ENCODE assay signal across 21 cellular contexts in genomic region chr19:10981496-10981895, GRCh38. TPM values are rescaled to one million over a fixed set of nuclear protein-coding genes. Genes with fewer than 3 reads are reported as not detected.
A peak's percentile ranks its signal among the peaks of the same experiment; 100 is the strongest.
DNase-seq lines count a peak whose midpoint lies in the region; ATAC-seq and TF ChIP-seq lines count a peak whose summit lies in the region.
"Had no signal": no experiment of that assay in that cellular context is flagged by ENCODE, and none has a peak within 500 bp of the region (broad histone marks: within the 10 kb centered on the region; RNA-seq: fewer than 3 reads in every experiment).

No MANE protein-coding gene starts in this region.

- no peak for TF ChIP-seq CTCF in RWPE1 (conservative IDR thresholded peaks at IDR 0.05; ENCODE audit: low read depth)

- POLR2A ChIA-PET in HEK293T (lab: Yijun Ruan, JAX) (no interaction called here), RWPE1 (lab: Yijun Ruan, JAX; ENCODE audit: low non-redundant PET) (no interaction called here)

- CTCF ChIA-PET in HEK293T (lab: Yijun Ruan, JAX) (interaction anchor here (0.6 kb wide), 1 partner anchor 82 kb away, joined by 3 read pairs; no protein-coding TSS in a partner anchor), RWPE1 (lab: Yijun Ruan, JAX) (no interaction called here)

- no peak for ATAC-seq in HG03460 (IDR thresholded peaks at IDR 0.05; ENCODE audit: unreplicated experiment)
- ATAC-seq: left lung, psoas muscle had no signal

- DNase-seq in Daoy (ENCODE audit: low read depth) = peak; percentile 49
- DNase-seq in HEK293T (ENCODE audit: extremely low spot score) = peak; percentile 33
- no peak for DNase-seq in RWPE1 (ENCODE audit: low spot score)
- DNase-seq in glomerular visceral epithelial cell (ENCODE audit: extremely low spot score) = peak; percentile 40
- no peak for DNase-seq in NCI-H1436 (lab: John Stamatoyannopoulos, UW)
- no peak for DNase-seq in hippocampal formation (lab: John Stamatoyannopoulos, UW)
- DNase-seq in foreskin melanocyte = no peak
- DNase-seq: activated gamma-delta T cell; amniotic stem cell; CD4-positive, alpha-beta memory T cell; effector CD4-positive, alpha-beta T cell; GOT3; KG1; NCI-H1048; NCI-H82; psoas muscle; stimulated activated CD4-positive, alpha-beta T cell treated with anti-CD3 and anti-CD28 coated beads, Interleukin-2, amount 100 ng/mL, for 48 hours had no signal

- peak overlapping the region; percentile 19 for H3K27ac ChIP-seq in RWPE1
- H3K27ac ChIP-seq: left lung, neural progenitor cell, psoas muscle, tibial nerve had no signal

TF ChIP-seq in HEK293T, 16 proteins besides CTCF, POLR2A, EP300 and RAD21:
- TF ChIP-seq HDGF (IDR thresholded peaks at IDR 0.05; ENCODE audit: borderline replicate concordance) (no peak), PKNOX1 (IDR thresholded peaks at IDR 0.05) (no peak), ARNT (IDR thresholded peaks at IDR 0.05) (no peak), SP1 (IDR thresholded peaks at IDR 0.05) (no peak), L3MBTL2 (conservative IDR thresholded peaks at IDR 0.05) (no peak), FOXK2 (IDR thresholded peaks at IDR 0.05) (no peak), ELF4 (IDR thresholded peaks at IDR 0.05) (no peak), SUZ12 (IDR thresholded peaks at IDR 0.05) (no peak), LEF1 (IDR thresholded peaks at IDR 0.05; ENCODE audit: borderline replicate concordance) (no peak), ZNF384 (IDR thresholded peaks at IDR 0.05) (no peak), CTBP1 (IDR thresholded peaks at IDR 0.05; ENCODE audit: borderline replicate concordance) (no peak), FOXM1 (IDR thresholded peaks at IDR 0.05; ENCODE audit: borderline replicate concordance) (no peak), BHLHE40 (IDR thresholded peaks at IDR 0.05; ENCODE audit: borderline replicate concordance) (no peak), NFRKB (IDR thresholded peaks at IDR 0.05) (no peak), FOXA1 (IDR thresholded peaks at IDR 0.05) (no peak), TARDBP (IDR thresholded peaks at IDR 0.05) (no peak)

RNA-seq across cellular contexts. Expression of gene SMARCA4, which starts 20.7 kb away (rescaled TPM):
- 112 and 152 TPM in 2 replicates for total RNA-seq in Daoy (2014; rRNA removed; shearing (Covaris generic))

RNA-seq across cellular contexts. Expression of gene TIMM29, which starts 52.9 kb away (rescaled TPM):
- total RNA-seq in Daoy (2014; rRNA removed; shearing (Covaris generic)) = 67.1 and 80.6 TPM in 2 replicates

RNA-seq across cellular contexts. Expression of gene YIPF2, which starts 53.1 kb away (rescaled TPM):
- 69.8 and 92.6 TPM in 2 replicates for total RNA-seq in Daoy (2014; rRNA removed; shearing (Covaris generic))

Comparison
In these comparisons a context has a peak if more than half of its experiments do, and no peak if none do; other contexts are left out.
1. DNase-seq: peak in Daoy (single experiment), HEK293T (single experiment) and glomerular visceral epithelial cell (single experiment); none in RWPE1 (single experiment), NCI-H1436 (single experiment), hippocampal formation (0 of 2) and foreskin melanocyte (single experiment).